ENCODE assay signal across 27 cellular contexts in genomic region chr16:53486230-53486629, GRCh38.
"Had no signal": no experiment of that assay in that cellular context is flagged by ENCODE, and none has a peak within 500 bp of the region (broad histone marks: within the 10 kb centered on the region; RNA-seq: fewer than 3 reads in every experiment).

No MANE protein-coding gene starts in this region.

- ATAC-seq: activated T-cell treated with anti-CD3 and anti-CD28 coated beads, Interleukin-2, amount 50 U/mL, for 72 hours; psoas muscle; SK-N-SH treated with all-trans-retinoic acid at 6 μM for 48 hours had no signal

- H3K27me3 Mint-ChIP-seq: activated CD4-positive, alpha-beta T cell treated with anti-CD3 and anti-CD28 coated beads, Interleukin-2, amount 10 ng/mL, durations not matched to agents 7 days and 5 days; dendritic cell treated with granulocyte-macrophage colony-stimulating factor and Interleukin-4, amounts not matched to agents 40 ng/mL and 50 ng/mL, for 4 days had no signal

- H3K27ac Mint-ChIP-seq: activated CD4-positive, alpha-beta T cell treated with anti-CD3 and anti-CD28 coated beads, Interleukin-2, amount 10 ng/mL, durations not matched to agents 7 days and 5 days; activated T-cell treated with anti-CD3 and anti-CD28 coated beads, Interleukin-2, amount 50 U/mL, for 72 hours; dendritic cell treated with granulocyte-macrophage colony-stimulating factor and Interleukin-4, amounts not matched to agents 40 ng/mL and 50 ng/mL, for 4 days; endodermal cell had no signal

- H3K27ac ChIP-seq: brain microvascular endothelial cell, esophagus squamous epithelium, heart right ventricle, left ventricle myocardium inferior, parathyroid adenoma, psoas muscle, suprapubic skin, tibial nerve had no signal

- H3K9me3 Mint-ChIP-seq: dendritic cell treated with granulocyte-macrophage colony-stimulating factor and Interleukin-4, amounts not matched to agents 40 ng/mL and 50 ng/mL, for 4 days had no signal

- H3K4me3 ChIP-seq: esophagus squamous epithelium, heart right ventricle, left ventricle myocardium inferior, lung, psoas muscle, smooth muscle cell, suprapubic skin, tibial nerve had no signal

- H3K4me1 ChIP-seq: esophagus squamous epithelium, parathyroid adenoma, suprapubic skin, tibial nerve had no signal

- H3K27me3 ChIP-seq: brain microvascular endothelial cell, esophagus squamous epithelium, heart right ventricle, suprapubic skin, tibial nerve had no signal

- H3K4me1 Mint-ChIP-seq: endodermal cell had no signal

- H3K4me3 Mint-ChIP-seq: activated CD4-positive, alpha-beta T cell treated with anti-CD3 and anti-CD28 coated beads, Interleukin-2, amount 10 ng/mL, durations not matched to agents 7 days and 5 days; activated T-cell treated with anti-CD3 and anti-CD28 coated beads, Interleukin-2, amount 50 U/mL, for 72 hours; dendritic cell treated with granulocyte-macrophage colony-stimulating factor and Interleukin-4, amounts not matched to agents 40 ng/mL and 50 ng/mL, for 4 days; endodermal cell had no signal

- H3K9me3 ChIP-seq: esophagus squamous epithelium, psoas muscle, suprapubic skin, tibial nerve had no signal

- DNase-seq: activated CD4-positive, alpha-beta T cell treated with anti-CD3 and anti-CD28 coated beads, Interleukin-2, amount 10 ng/mL, durations not matched to agents 7 days and 5 days; activated CD4-positive, CD25-positive, alpha-beta regulatory T cell treated with anti-CD3 and anti-CD28 coated beads, Interleukin-2, amount 50 U/mL, for 72 hours; activated naive CD4-positive, alpha-beta T cell; activated T-cell treated with anti-CD3 and anti-CD28 coated beads for 4 hours; activated T-cell treated with anti-CD3 and anti-CD28 coated beads, Interleukin-2, amount 50 U/mL, for 72 hours; amniotic stem cell; brain microvascular endothelial cell; caudate nucleus; endodermal cell; esophagus squamous epithelium; foreskin melanocyte; heart right ventricle; islet precursor cell; left ventricle myocardium inferior; mesendoderm; occipital lobe; psoas muscle; stimulated activated CD4-positive, alpha-beta T cell treated with anti-CD3 and anti-CD28 coated beads, Interleukin-15, amount 100 ng/mL, for 24 hours; stimulated activated CD4-positive, alpha-beta T cell treated with anti-CD3 and anti-CD28 coated beads, Interleukin-2, amount 100 ng/mL, for 24 hours; T-helper 2 cell had no signal
